ENCODE assay signal across 7 cellular contexts in genomic region chr6:53795702-53796450, GRCh38. TPM values are rescaled to one million over a fixed set of nuclear protein-coding genes. Genes with fewer than 3 reads are reported as not detected.
DNase-seq lines count a peak whose midpoint lies in the region; ATAC-seq and TF ChIP-seq lines count a peak whose summit lies in the region.

No MANE protein-coding gene starts in this region.

- ATAC-seq in Panc1 = peak; percentile 13
- no peak for ATAC-seq in stimulated activated effector memory CD8-positive, alpha-beta T cell treated with anti-CD3 and anti-CD28 coated beads, Interleukin-12 subunit alpha, Interleukin-12 subunit beta, amount 100 ng/mL, for 72 hours
- no peak for ATAC-seq in HG02571 (IDR thresholded peaks at IDR 0.05; ENCODE audit: unreplicated experiment)
- ATAC-seq in HG03139 (IDR thresholded peaks at IDR 0.05; ENCODE audit: unreplicated experiment) = no peak

- TF ChIP-seq CTCF in Panc1 (IDR thresholded peaks at IDR 0.05) = no peak

- H3K36me3 Mint-ChIP-seq in stimulated activated effector memory CD8-positive, alpha-beta T cell treated with anti-CD3 and anti-CD28 coated beads, Interleukin-12 subunit alpha, Interleukin-12 subunit beta, amount 100 ng/mL, for 72 hours = peaks cover 13% of the 10 kb centered on the region

- no TSS peak for BruUV-seq in Panc1 (replicated peaks; lab: Mats Ljungman, UMichigan)

- CTCF ChIA-PET in Panc1 (lab: Charles Lee) = interaction anchor here (0.6 to 0.7 kb wide), 2 partner anchors 69 to 77 kb away, joined by 3 to 13 read pairs; no protein-coding TSS in a partner anchor

- H3K4me3 ChIP-seq in H7 (ENCODE audit: insufficient read depth, low read depth, low read length) (peak overlapping the region; percentile 89), Panc1 (ENCODE audit: low read depth in 2 of 2, low read length in 2 of 2) (peak overlapping the region; percentile 72 to 88)

- POLR2A ChIA-PET in Panc1 (lab: Charles Lee) = interaction anchor here (0.7 kb wide), 1 partner anchor 1883 kb away, joined by 3 read pairs; no protein-coding TSS in a partner anchor

- H3K4me3 Mint-ChIP-seq in stimulated activated effector memory CD8-positive, alpha-beta T cell treated with anti-CD3 and anti-CD28 coated beads, Interleukin-12 subunit alpha, Interleukin-12 subunit beta, amount 100 ng/mL, for 72 hours = peak overlapping the region; percentile 86

- H3K27me3 ChIP-seq in H7 (ENCODE audit: control insufficient read depth, insufficient read depth, low read length) (peaks cover 18% of the 10 kb centered on the region), Panc1 (ENCODE audit: control insufficient read depth, insufficient read depth, low read length) (no peaks in the 10 kb centered on the region)

- intact Hi-C loops in Panc1 (cut with micrococcal nuclease; ENCODE audit: unreplicated experiment) = no loop called here

- peak overlapping the region; percentile 64 for H3K27ac ChIP-seq in Panc1 (ENCODE audit: low read length)

- H3K27ac Mint-ChIP-seq in stimulated activated effector memory CD8-positive, alpha-beta T cell treated with anti-CD3 and anti-CD28 coated beads, Interleukin-12 subunit alpha, Interleukin-12 subunit beta, amount 100 ng/mL, for 72 hours = peak overlapping the region; percentile 82

- in situ Hi-C loops in Panc1 (cut with HindIII; ENCODE audit: low pct_unique_long_range_greater_than_20kb, low sequenced_read_pairs) = no loop called here

- peaks cover 19% of the 10 kb centered on the region for H3K4me1 ChIP-seq in Panc1 (ENCODE audit: control insufficient read depth, insufficient read depth, low read length)

- H3K4me1 Mint-ChIP-seq in stimulated activated effector memory CD8-positive, alpha-beta T cell treated with anti-CD3 and anti-CD28 coated beads, Interleukin-12 subunit alpha, Interleukin-12 subunit beta, amount 100 ng/mL, for 72 hours = peaks cover 32% of the 10 kb centered on the region

- no peaks in the 10 kb centered on the region for H3K9me3 ChIP-seq in Panc1 (ENCODE audit: control insufficient read depth, insufficient read depth, low read depth, low read length)

- H3K9me3 Mint-ChIP-seq in stimulated activated effector memory CD8-positive, alpha-beta T cell treated with anti-CD3 and anti-CD28 coated beads, Interleukin-12 subunit alpha, Interleukin-12 subunit beta, amount 100 ng/mL, for 72 hours = no peaks in the 10 kb centered on the region

- peak; percentile 68 for DNase-seq in H7
- DNase-seq in Panc1 (ENCODE audit: low read depth, low spot score) = no peak
- peak; percentile 20 for DNase-seq in cerebellar cortex (ENCODE audit: low spot score)
- peak; percentile 74 for DNase-seq in left kidney (ENCODE audit: low read depth, low spot score)
- peak; percentile 6 to 57 for DNase-seq in stimulated activated effector memory CD8-positive, alpha-beta T cell treated with anti-CD3 and anti-CD28 coated beads, Interleukin-12 subunit alpha, Interleukin-12 subunit beta, amount 100 ng/mL, for 72 hours (ENCODE audit: low spot score in 2 of 2)

- no peaks in the 10 kb centered on the region for H3K36me3 ChIP-seq in H7 (replicated peaks; ENCODE audit: control insufficient read depth, insufficient read depth, low read length)
- H3K36me3 ChIP-seq in Panc1 (ENCODE audit: control insufficient read depth, insufficient read depth, low read length) = no peaks in the 10 kb centered on the region; the same call in 1 of the 2 replicates

RNA-seq across cellular contexts. Expression of gene LRRC1, which starts 1.1 kb away (rescaled TPM):
- total RNA-seq in H7 (2014; rRNA removed; shearing (Covaris generic)) = 10.1 and 14.5 TPM in 2 replicates
- 13.8 TPM for total RNA-seq in Panc1 (2021; ENCODE audit: unreplicated experiment)
- 8.0 TPM for polyA plus RNA-seq in Panc1 (2012; ENCODE audit: insufficient read length)
